In genomic region chr21:42732033-42732410, GRCh38 we compare ENCODE assay signal across 25 cellular contexts.
DNase-seq lines count a peak whose midpoint lies in the region; ATAC-seq, FAIRE-seq and TF ChIP-seq lines count a peak whose summit lies in the region.
"Had no signal": no experiment of that assay in that cellular context is flagged by ENCODE, and none has a peak within 500 bp of the region (broad histone marks: within the 10 kb centered on the region; RNA-seq: fewer than 3 reads in every experiment).

No MANE protein-coding gene starts in this region.

- 89% methylated on average over 11 of the region's 12 CpGs for WGBS in HepG2 (ENCODE audit: low lambda C conversion rate)
- WGBS in small intestine, 3 donors = 91 to 94% (median 93%) methylated on average over 12 of the region's 12 CpGs

- H3K9ac ChIP-seq in HepG2 (ENCODE audit: insufficient read depth, low read depth, low read length) = no peak overlapping the region

- H3K27me3 Mint-ChIP-seq in WTC11 (ENCODE audit: low read depth) = no peaks in the 10 kb centered on the region
- H3K27me3 Mint-ChIP-seq: CD4-positive, alpha-beta T cell; dendritic cell treated with granulocyte-macrophage colony-stimulating factor and Interleukin-4, amounts not matched to agents 40 ng/mL and 50 ng/mL, for 4 days had no signal

- DNase-seq in G401 (ENCODE audit: low spot score) = peak; percentile 43
- DNase-seq in WTC11 (ENCODE audit: low spot score) = no peak
- DNase-seq in HepG2 (ENCODE audit: low spot score) = no peak
- DNase-seq in small intestine = no peak
- no peak for DNase-seq in ureter (ENCODE audit: low spot score)
- DNase-seq in NCI-H82 treated with DMSO at 0.1 percent for 48 hours (lab: John Stamatoyannopoulos, UW; ENCODE audit: unreplicated experiment) = no peak
- DNase-seq: activated B cell treated with CpG ODN at 0.5 μM for 24 hours; activated CD4-positive, alpha-beta T cell treated with anti-CD3 and anti-CD28 coated beads, Interleukin-2, amount 50 U/mL, for 48 hours; activated CD8-positive, alpha-beta memory T cell treated with anti-CD3 and anti-CD28 coated beads, Interleukin-2, amount 50 U/mL, for 4 hours; adrenal gland; CD4-positive, alpha-beta T cell; HFFc6; NCI-H1105; NCI-H2029 treated with DMSO at 0.1 percent for 48 hours; NCI-H226; NCI-H774; stimulated activated CD4-positive, alpha-beta T cell treated with anti-CD3 and anti-CD28 coated beads, Interleukin-2, amount 100 ng/mL, for 24 hours had no signal

- H3K4me1 ChIP-seq in HepG2 (ENCODE audit: insufficient read depth, low read length) (peaks cover 65% of the 10 kb centered on the region), small intestine (ENCODE audit: control insufficient read depth in 2 of 2, insufficient read depth in 1 of 2, low read depth in 1 of 2, low read length in 1 of 2) (peaks cover 3 to 23% of the 10 kb centered on the region in 2 donors)
- H3K4me1 ChIP-seq: adrenal gland, vagina had no signal

- intact Hi-C loops in HepG2 (cut with micrococcal nuclease; ENCODE audit: unreplicated experiment) = loop anchor here (10.0 kb wide), 1 partner anchor 53 kb away; no protein-coding TSS in a partner anchor

- no peak overlapping the region for H3K4me3 Mint-ChIP-seq in WTC11
- H3K4me3 Mint-ChIP-seq: activated B cell treated with CpG ODN at 0.5 μM for 24 hours; CD4-positive, alpha-beta T cell; dendritic cell treated with granulocyte-macrophage colony-stimulating factor and Interleukin-4, amounts not matched to agents 40 ng/mL and 50 ng/mL, for 4 days; HFFc6; T-helper 2 cell treated with Interferon-gamma antibody and Interleukin-4, amounts not matched to agents 5 μg/mL and 100 μg/mL, for 36 hours had no signal

- peaks cover 9% of the 10 kb centered on the region for H3K9me3 Mint-ChIP-seq in WTC11

- no peaks in the 10 kb centered on the region for H4K20me1 ChIP-seq in HepG2 (ENCODE audit: insufficient read depth, low read length)

- no peak overlapping the region for H2AFZ ChIP-seq in HepG2 (ENCODE audit: low read length)

- TF ChIP-seq POLR2A in HepG2 (IDR thresholded peaks at IDR 0.05; ENCODE audit: insufficient read depth in 1 of 2, low read depth in 2 of 2, low read length in 2 of 2) = no peak

- CTCF ChIA-PET in WTC11 (lab: Charles Lee) = no interaction called here
- CTCF ChIA-PET in HepG2 (lab: Yijun Ruan, JAX; ENCODE audit: low intra/inter-chr PET ratio, low total read pairs) = no interaction called here

- no peaks in the 10 kb centered on the region for H3K27me3 ChIP-seq in HepG2 (ENCODE audit: control insufficient read depth in 1 of 2, insufficient read depth in 2 of 2, low read length in 2 of 2)
- H3K27me3 ChIP-seq in small intestine (ENCODE audit: control insufficient read depth in 2 of 2, insufficient read depth in 2 of 2, low read length in 2 of 2) = no peaks in the 10 kb centered on the region
- H3K27me3 ChIP-seq: adrenal gland, vagina had no signal

- TF ChIP-seq RAD21 in HepG2 (CRISPR knock-in tag; IDR thresholded peaks at IDR 0.05) = no peak

- no peak overlapping the region for H3K4me2 ChIP-seq in HepG2 (ENCODE audit: low read depth, low read length)
- H3K4me2 ChIP-seq: smooth muscle cell had no signal

- in situ Hi-C loops in G401 (cut with HindIII; ENCODE audit: low sequenced_read_pairs) = no loop called here
- in situ Hi-C loops in HepG2 (cut with HindIII; ENCODE audit: extremely low pct_ligation_motif_present, low pct_unique_long_range_greater_than_20kb) = no loop called here

- no peak for ATAC-seq in WTC11
- no peak for ATAC-seq in HepG2
- no peak for ATAC-seq in HG02938 (IDR thresholded peaks at IDR 0.05; ENCODE audit: unreplicated experiment)
- ATAC-seq: Right ventricle myocardium inferior had no signal

- FAIRE-seq in HepG2 (lab: Jason Lieb, UNC) (no peak), small intestine (lab: Jason Lieb, UNC) (no peak)
- FAIRE-seq: endometrium had no signal

- no peaks in the 10 kb centered on the region; a peak in 1 of 5 replicates for H3K36me3 ChIP-seq in HepG2 (replicated peaks in 1 of 2; ENCODE audit: control insufficient read depth in 1 of 2, insufficient read depth in 2 of 2, low read length in 2 of 2)
- no peaks in the 10 kb centered on the region for H3K36me3 ChIP-seq in small intestine (ENCODE audit: control insufficient read depth in 2 of 2, insufficient read depth in 2 of 2, low read length in 2 of 2)
- H3K36me3 ChIP-seq: adrenal gland, vagina had no signal

- TF ChIP-seq EP300 in HepG2 (IDR thresholded peaks at IDR 0.05; ENCODE audit: low read depth in 2 of 2, low read length in 2 of 2) (no peak), HepG2 (CRISPR knock-in tag; IDR thresholded peaks at IDR 0.05; ENCODE audit: borderline replicate concordance) (no peak)

- H3K4me3 ChIP-seq in HepG2 (replicated peaks in 1 of 3; ENCODE audit: insufficient read depth in 1 of 3, low read depth in 2 of 3, low read length in 3 of 3) (no peak overlapping the region), small intestine (ENCODE audit: low read depth in 1 of 2, low read length in 2 of 2) (no peak overlapping the region)
- H3K4me3 ChIP-seq: adrenal gland, smooth muscle cell, vagina had no signal

- H3K27ac ChIP-seq in HepG2 (ENCODE audit: extremely low read length, insufficient read depth, low read length) (no peak overlapping the region), small intestine (ENCODE audit: low read depth in 1 of 2, low read length in 1 of 2) (peak overlapping the region; percentile 86 to 98)
- H3K27ac ChIP-seq: adrenal gland, vagina had no signal

- no TSS peak for BruUV-seq in HepG2 (replicated peaks; lab: Mats Ljungman, UMichigan)

- H3K79me2 ChIP-seq in HepG2 (ENCODE audit: insufficient read depth, low read length) = no peaks in the 10 kb centered on the region

- H3K27ac Mint-ChIP-seq in WTC11 = peak overlapping the region; percentile 78
- H3K27ac Mint-ChIP-seq: activated B cell treated with CpG ODN at 0.5 μM for 24 hours; activated T-helper 2 cell treated with anti-CD3 and anti-CD28 coated beads, Interferon-gamma antibody, Interleukin-2, Interleukin-4, amounts not matched to agents 10 μg/mL and 5 μg/mL and 100 μg/mL, durations not matched to agents 14 hours and 24 hours and 36 hours; CD4-positive, alpha-beta T cell; dendritic cell treated with granulocyte-macrophage colony-stimulating factor and Interleukin-4, amounts not matched to agents 40 ng/mL and 50 ng/mL, for 4 days; HFFc6; T-helper 2 cell treated with Interferon-gamma antibody and Interleukin-4, amounts not matched to agents 5 μg/mL and 100 μg/mL, for 36 hours had no signal

- H3K36me3 Mint-ChIP-seq in WTC11 = peaks cover 45% of the 10 kb centered on the region

- peaks cover 6% of the 10 kb centered on the region; the same call in 1 of the 2 replicates for H3K9me3 ChIP-seq in HepG2 (ENCODE audit: low read length)
- H3K9me3 ChIP-seq in small intestine (ENCODE audit: control insufficient read depth, low read depth) = no peaks in the 10 kb centered on the region
- H3K9me3 ChIP-seq: adrenal gland, vagina had no signal

- peaks cover 14% of the 10 kb centered on the region for H3K4me1 Mint-ChIP-seq in WTC11
- H3K4me1 Mint-ChIP-seq: activated B cell treated with CpG ODN at 0.5 μM for 24 hours had no signal

- POLR2A ChIA-PET in WTC11 (lab: Charles Lee) = no interaction called here
- POLR2A ChIA-PET in HepG2 (lab: Yijun Ruan, JAX) = no interaction called here

- no peak for TF ChIP-seq CTCF in WTC11 (IDR thresholded peaks at IDR 0.05)
- TF ChIP-seq CTCF in HepG2 (CRISPR knock-in tag; IDR thresholded peaks at IDR 0.05) = no peak

TF ChIP-seq in WTC11, 78 proteins besides CTCF, POLR2A, EP300 and RAD21 (continues in another document):
- TF ChIP-seq, protein P1, sequence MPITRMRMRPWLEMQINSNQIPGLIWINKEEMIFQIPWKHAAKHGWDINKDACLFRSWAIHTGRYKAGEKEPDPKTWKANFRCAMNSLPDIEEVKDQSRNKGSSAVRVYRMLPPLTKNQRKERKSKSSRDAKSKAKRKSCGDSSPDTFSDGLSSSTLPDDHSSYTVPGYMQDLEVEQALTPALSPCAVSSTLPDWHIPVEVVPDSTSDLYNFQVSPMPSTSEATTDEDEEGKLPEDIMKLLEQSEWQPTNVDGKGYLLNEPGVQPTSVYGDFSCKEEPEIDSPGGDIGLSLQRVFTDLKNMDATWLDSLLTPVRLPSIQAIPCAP (CRISPR knock-in tag; IDR thresholded peaks at IDR 0.05) = no peak
- TF ChIP-seq CBFB (CRISPR knock-in tag; IDR thresholded peaks at IDR 0.05; ENCODE audit: low read depth) = no peak

TF ChIP-seq in HepG2, 621 proteins besides CTCF, POLR2A, EP300 and RAD21:
- TF ChIP-seq ZNF350 (CRISPR knock-in tag; IDR thresholded peaks at IDR 0.05; ENCODE audit: borderline replicate concordance, low read depth) (0 out of 2 replicates have a peak, but pooled peaks have one; percentile 6), ZBTB39 (CRISPR knock-in tag; IDR thresholded peaks at IDR 0.05) (0 out of 2 replicates have a peak, but pooled peaks have one; percentile 53), GABPA (IDR thresholded peaks at IDR 0.05; ENCODE audit: low read depth, low read length) (no peak), GABPA (CRISPR knock-in tag; IDR thresholded peaks at IDR 0.05; ENCODE audit: low read depth) (no peak), BHLHE40 (IDR thresholded peaks at IDR 0.05; ENCODE audit: low read length) (no peak)
TF ChIP-seq in HepG2: peak in this region for 2.
